ENCODE assay signal across 1 cellular context in genomic region chr19:47419789-47420188, GRCh38.
A peak's percentile ranks its signal among the peaks of the same experiment; 100 is the strongest.
TF ChIP-seq lines count a peak whose summit lies in the region.

No MANE protein-coding gene starts in this region.

TF ChIP-seq in GM23338, 12 proteins besides CTCF, POLR2A, EP300 and RAD21:
- TF ChIP-seq EZH2 (IDR thresholded peaks at IDR 0.05; ENCODE audit: low read depth, unreplicated experiment) (peak; percentile 63), CREB1 (CRISPR knock-in tag; IDR thresholded peaks at IDR 0.05; ENCODE audit: low read depth) (no peak), ZNF114 (CRISPR knock-in tag; IDR thresholded peaks at IDR 0.05) (no peak), ZNF462 (CRISPR knock-in tag; IDR thresholded peaks at IDR 0.05) (no peak), ZNF331 (CRISPR knock-in tag; IDR thresholded peaks at IDR 0.05; ENCODE audit: low read depth) (no peak), EZH2phosphoT487 (IDR thresholded peaks at IDR 0.05; ENCODE audit: unreplicated experiment) (no peak), POLR2AphosphoS5 (IDR thresholded peaks at IDR 0.05; ENCODE audit: low read depth) (no peak), NANOG (IDR thresholded peaks at IDR 0.05; ENCODE audit: borderline replicate concordance) (no peak)
